In the genomic region with DNA sequence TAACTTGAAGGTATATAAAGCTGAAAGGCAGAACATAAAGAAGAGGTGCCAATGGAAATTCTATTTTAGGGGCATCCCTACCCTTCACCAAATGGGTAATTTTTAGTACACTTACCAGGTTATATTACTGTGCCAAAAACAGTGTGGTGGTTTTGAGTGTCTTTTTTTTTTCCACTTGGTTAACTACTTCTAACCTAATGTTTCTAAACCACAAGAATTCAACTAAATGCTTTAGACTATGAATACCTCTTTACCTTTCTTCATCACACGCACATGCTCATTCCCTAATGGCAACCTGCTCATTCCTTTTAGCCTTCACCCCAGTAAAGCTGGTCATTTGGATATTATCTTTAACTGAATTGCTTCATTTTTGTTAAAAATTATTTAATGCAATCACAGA, we compare ENCODE assay signal across 20 cellular contexts.
A peak's percentile ranks its signal among the peaks of the same experiment; 100 is the strongest.
DNase-seq lines count a peak whose midpoint lies in the region; ATAC-seq, FAIRE-seq and TF ChIP-seq lines count a peak whose summit lies in the region.
"Had no signal": no experiment of that assay in that cellular context is flagged by ENCODE, and none has a peak within 500 bp of the region (broad histone marks: within the 10 kb centered on the region; RNA-seq: fewer than 3 reads in every experiment).

No MANE protein-coding gene starts in this region.

- peaks cover 45% of the 10 kb centered on the region for H3K4me1 ChIP-seq in mammary epithelial cell (ENCODE audit: insufficient read depth, low read length)
- no peaks in the 10 kb centered on the region for H3K4me1 ChIP-seq in smooth muscle cell (ENCODE audit: low read depth)

- in situ Hi-C loops in mammary epithelial cell (cut with MboI; ENCODE audit: low sequenced_read_pairs in 2 of 2), result no loop called here

- H4K20me1 ChIP-seq in mammary epithelial cell (ENCODE audit: insufficient read depth, low read length) (no peaks in the 10 kb centered on the region), smooth muscle cell (ENCODE audit: low read depth) (no peaks in the 10 kb centered on the region)

- H3K9ac ChIP-seq in mammary epithelial cell (ENCODE audit: insufficient read depth, low read length) (no peak overlapping the region), smooth muscle cell (ENCODE audit: low read depth) (no peak overlapping the region)

- H3K36me3 Mint-ChIP-seq in activated naive CD8-positive, alpha-beta T cell treated with anti-CD3 and anti-CD28 coated beads for 36 hours, result peaks cover 2% of the 10 kb centered on the region
- H3K36me3 Mint-ChIP-seq in Calu3 (ENCODE audit: insufficient read depth, unreplicated experiment), result peaks cover 9% of the 10 kb centered on the region
- H3K36me3 Mint-ChIP-seq: CD4-positive, CD25-positive, alpha-beta regulatory T cell; IgD-negative memory B cell had no signal

- peak; percentile 77 for FAIRE-seq in RCC 7860 (lab: Jason Lieb, UNC)
- FAIRE-seq: G401.6, GM18507, H1 had no signal

- peak overlapping the region; percentile 25 for H3K27ac Mint-ChIP-seq in activated naive CD8-positive, alpha-beta T cell treated with anti-CD3 and anti-CD28 coated beads for 36 hours
- H3K27ac Mint-ChIP-seq in Calu3 (ENCODE audit: unreplicated experiment), result no peak overlapping the region
- H3K27ac Mint-ChIP-seq: IgD-negative memory B cell had no signal

- H3F3A ChIP-seq in smooth muscle cell (ENCODE audit: low read depth), result peaks cover 8% of the 10 kb centered on the region

- TF ChIP-seq CTCF in mammary epithelial cell (conservative IDR thresholded peaks at IDR 0.05 in 1 of 2, IDR thresholded peaks at IDR 0.05 in 1 of 2; ENCODE audit: extremely low read depth in 1 of 2, insufficient read depth in 1 of 2, low read depth in 1 of 2, low read length in 2 of 2) (no peak), smooth muscle cell (IDR thresholded peaks at IDR 0.05; ENCODE audit: borderline replicate concordance, insufficient read depth, poor library complexity, severe bottlenecking) (no peak), Calu3 (IDR thresholded peaks at IDR 0.05; ENCODE audit: unreplicated experiment) (no peak)

- H3K4me3 ChIP-seq in mammary epithelial cell (replicated peaks in 1 of 3; ENCODE audit: insufficient read depth in 1 of 3, low read depth in 2 of 3, low read length in 3 of 3) (no peak overlapping the region), smooth muscle cell (no peak overlapping the region)

- ATAC-seq in HG03095 (IDR thresholded peaks at IDR 0.05; ENCODE audit: unreplicated experiment), result no peak
- ATAC-seq: HCT116 had no signal

- no peaks in the 10 kb centered on the region for H3K27me3 ChIP-seq in mammary epithelial cell (ENCODE audit: insufficient read depth, low read length)
- H3K27me3 ChIP-seq in smooth muscle cell (ENCODE audit: low read depth), result no peaks in the 10 kb centered on the region

- H3K9me3 Mint-ChIP-seq in activated naive CD8-positive, alpha-beta T cell treated with anti-CD3 and anti-CD28 coated beads for 36 hours, result peaks cover 2% of the 10 kb centered on the region
- peaks cover 2% of the 10 kb centered on the region for H3K9me3 Mint-ChIP-seq in Calu3 (ENCODE audit: low read depth, unreplicated experiment)
- H3K9me3 Mint-ChIP-seq: IgD-negative memory B cell had no signal

- peaks cover 61% of the 10 kb centered on the region for H3K4me1 Mint-ChIP-seq in activated naive CD8-positive, alpha-beta T cell treated with anti-CD3 and anti-CD28 coated beads for 36 hours
- peaks cover 59% of the 10 kb centered on the region for H3K4me1 Mint-ChIP-seq in Calu3 (ENCODE audit: low read depth, unreplicated experiment)

- no peak overlapping the region for H3K4me2 ChIP-seq in mammary epithelial cell (ENCODE audit: insufficient read depth, low read depth, low read length)
- H3K4me2 ChIP-seq in smooth muscle cell, result no peak overlapping the region

- H2AFZ ChIP-seq in mammary epithelial cell (ENCODE audit: low read depth, low read length) (no peak overlapping the region), smooth muscle cell (ENCODE audit: low read depth) (no peak overlapping the region)

- BruUV-seq in mammary epithelial cell (replicated peaks; lab: Mats Ljungman, UMichigan) (no TSS peak), Calu3 (replicated peaks; lab: Mats Ljungman, UMichigan) (no TSS peak)

- CTCF ChIA-PET in mammary epithelial cell (lab: Charles Lee; ENCODE audit: low non-redundant PET) (no interaction called here), Calu3 (lab: Charles Lee) (interaction anchor here (0.6 to 0.9 kb wide), 2 partner anchors 98 to 103 kb away, joined by 4 to 5 read pairs; no protein-coding TSS in a partner anchor)

- no peaks in the 10 kb centered on the region for H3K27me3 Mint-ChIP-seq in activated naive CD8-positive, alpha-beta T cell treated with anti-CD3 and anti-CD28 coated beads for 36 hours
- H3K27me3 Mint-ChIP-seq in Calu3 (ENCODE audit: unreplicated experiment), result no peaks in the 10 kb centered on the region
- H3K27me3 Mint-ChIP-seq: CD4-positive, CD25-positive, alpha-beta regulatory T cell had no signal

- H3K9me3 ChIP-seq in mammary epithelial cell (replicated peaks; ENCODE audit: insufficient read depth, low read length) (peaks cover 5% of the 10 kb centered on the region), smooth muscle cell (replicated peaks; ENCODE audit: low read depth) (no peaks in the 10 kb centered on the region)

- no peaks in the 10 kb centered on the region for H3K36me3 ChIP-seq in mammary epithelial cell (ENCODE audit: insufficient read depth, low read length)
- H3K36me3 ChIP-seq in smooth muscle cell (ENCODE audit: low read depth), result no peaks in the 10 kb centered on the region

- intact Hi-C loops in mammary epithelial cell (cut with micrococcal nuclease), result no loop called here
- intact Hi-C loops in Calu3 (cut with micrococcal nuclease; ENCODE audit: unreplicated experiment), result no loop called here

- H3K27ac ChIP-seq in mammary epithelial cell (ENCODE audit: insufficient read depth, low read depth, low read length) (no peak overlapping the region), smooth muscle cell (ENCODE audit: low read depth) (peak overlapping the region; percentile 62)

- no peak overlapping the region for H3K4me3 Mint-ChIP-seq in activated naive CD8-positive, alpha-beta T cell treated with anti-CD3 and anti-CD28 coated beads for 36 hours
- H3K4me3 Mint-ChIP-seq in Calu3 (ENCODE audit: low read depth, unreplicated experiment), result no peak overlapping the region
- H3K4me3 Mint-ChIP-seq: CD4-positive, CD25-positive, alpha-beta regulatory T cell; IgD-negative memory B cell had no signal

- DNase-seq in RCC 7860 (ENCODE audit: low spot score) (peak; percentile 48), mammary epithelial cell (peak; percentile 50), smooth muscle cell (lab: John Stamatoyannopoulos, UW; ENCODE audit: unreplicated experiment) (no peak), hippocampal formation (lab: John Stamatoyannopoulos, UW) (no peak), Calu3 (no peak)
- no peak for DNase-seq in activated naive CD8-positive, alpha-beta T cell treated with anti-CD3 and anti-CD28 coated beads for 36 hours
- DNase-seq: CD4-positive, CD25-positive, alpha-beta regulatory T cell; COR-L47; NCI-H1417 treated with DMSO at 0.1 percent for 48 hours; NCI-H187; NCI-H446; NCI-H526 treated with DMSO at 0.1 percent for 48 hours; OCI-M1; Right ventricle myocardium superior had no signal

- WGBS in mammary epithelial cell (ENCODE audit: low coverage, missing lambda C conversion rate), result 27% methylated on average over 1 of the region's 1 CpG
- 84% methylated on average over 1 of the region's 1 CpG for WGBS in smooth muscle cell (ENCODE audit: low lambda C conversion rate)

- H3K79me2 ChIP-seq in mammary epithelial cell (ENCODE audit: insufficient read depth, low read length) (no peaks in the 10 kb centered on the region), smooth muscle cell (ENCODE audit: low read depth) (no peaks in the 10 kb centered on the region)

- dilution Hi-C loops in mammary epithelial cell (cut with HindIII; ENCODE audit: low sequenced_read_pairs), result loop anchor here (5.0 kb wide), 1 partner anchor 134 kb away; no protein-coding TSS in a partner anchor

Comparison
In these comparisons a context has a peak if more than half of its experiments do, and no peak if none do; other contexts are left out.
1. DNase-seq: peak in RCC 7860 (single experiment) and mammary epithelial cell (single experiment); none in activated naive CD8-positive, alpha-beta T cell treated with anti-CD3 and anti-CD28 coated beads for 36 hours (single experiment), smooth muscle cell (single experiment), hippocampal formation (0 of 2) and Calu3 (single experiment).